33 cellular contexts compared by ENCODE assay signal in the genomic region with DNA sequence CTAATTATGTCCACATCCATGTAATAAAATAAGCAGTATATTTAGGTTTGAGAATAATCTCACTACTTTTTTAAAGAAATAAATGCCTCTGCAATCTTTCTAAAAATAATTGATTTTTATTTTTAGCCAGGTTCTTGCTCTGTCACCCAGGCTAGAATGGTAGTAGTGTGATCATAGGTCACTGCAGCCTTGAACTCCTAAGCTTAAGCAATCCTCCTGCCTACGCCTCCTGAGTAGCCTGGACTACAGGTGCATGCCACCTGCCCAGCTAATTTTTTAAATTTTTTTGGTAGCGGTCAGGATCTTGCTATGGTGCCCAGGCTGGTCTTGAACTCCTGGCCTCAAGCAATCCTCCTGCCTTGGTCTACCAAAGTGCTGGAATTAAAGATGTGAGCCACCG.
A peak's percentile ranks its signal among the peaks of the same experiment; 100 is the strongest.
DNase-seq lines count a peak whose midpoint lies in the region; ATAC-seq, FAIRE-seq and TF ChIP-seq lines count a peak whose summit lies in the region.
"Had no signal": no experiment of that assay in that cellular context is flagged by ENCODE, and none has a peak within 500 bp of the region (broad histone marks: within the 10 kb centered on the region; RNA-seq: fewer than 3 reads in every experiment).

No MANE protein-coding gene starts in this region.

- H3K9me3 ChIP-seq in liver (ENCODE audit: control insufficient read depth in 4 of 4, low read length in 3 of 4) (no peaks in the 10 kb centered on the region), HepG2 (ENCODE audit: low read length) (no peaks in the 10 kb centered on the region), right lobe of liver (no peaks in the 10 kb centered on the region)
- H3K9me3 ChIP-seq: A549; BE2C; BLaER1; BLaER1 treated with 17β-estradiol and CSF1 and Interleukin-3, amounts not matched to agents 10 nM and 100 nM; Caco-2 had no signal

- H3K4me2 ChIP-seq in HepG2 (ENCODE audit: low read depth, low read length), result no peak overlapping the region
- H3K4me2 ChIP-seq: A549; BLaER1; BLaER1 treated with 17β-estradiol and CSF1 and Interleukin-3, amounts not matched to agents 10 nM and 100 nM had no signal

- no TSS peak for BruUV-seq in HepG2 (replicated peaks; lab: Mats Ljungman, UMichigan)

- TF ChIP-seq RAD21 in liver (IDR thresholded peaks at IDR 0.05) (peak; percentile 18 to 21), HepG2 (CRISPR knock-in tag; IDR thresholded peaks at IDR 0.05) (no peak)

- H3K4me3 ChIP-seq in liver (ENCODE audit: low read depth in 1 of 3, low read length in 3 of 3), result no peak overlapping the region
- no peak overlapping the region for H3K4me3 ChIP-seq in HepG2 (replicated peaks in 1 of 3; ENCODE audit: insufficient read depth in 1 of 3, low read depth in 2 of 3, low read length in 3 of 3)
- no peak overlapping the region for H3K4me3 ChIP-seq in right lobe of liver
- H3K4me3 ChIP-seq: A549; BLaER1; BLaER1 treated with 17β-estradiol and CSF1 and Interleukin-3, amounts not matched to agents 10 nM and 100 nM had no signal

- H3K27ac ChIP-seq in liver (ENCODE audit: low read depth in 1 of 2, low read length in 2 of 2) (peak overlapping the region in 1 of 2 donors; percentile 7), HepG2 (ENCODE audit: extremely low read length, insufficient read depth, low read length) (no peak overlapping the region), right lobe of liver (peak overlapping the region in 1 of 3 donors; percentile 27)
- H3K27ac ChIP-seq: 22Rv1; A549; BLaER1; BLaER1 treated with 17β-estradiol and CSF1 and Interleukin-3, amounts not matched to agents 10 nM and 100 nM; C4-2B had no signal

- no peaks in the 10 kb centered on the region for H4K20me1 ChIP-seq in HepG2 (ENCODE audit: insufficient read depth, low read length)
- H4K20me1 ChIP-seq: BLaER1; BLaER1 treated with 17β-estradiol and CSF1 and Interleukin-3, amounts not matched to agents 10 nM and 100 nM had no signal

- H3K36me3 ChIP-seq in liver (ENCODE audit: control insufficient read depth in 4 of 4, insufficient read depth in 3 of 4, low read depth in 1 of 4, low read length in 3 of 4) (no peaks in the 10 kb centered on the region), HepG2 (replicated peaks in 1 of 2; ENCODE audit: control insufficient read depth in 1 of 2, insufficient read depth in 2 of 2, low read length in 2 of 2) (no peaks in the 10 kb centered on the region), right lobe of liver (no peaks in the 10 kb centered on the region)
- H3K36me3 ChIP-seq: BE2C; BLaER1; BLaER1 treated with 17β-estradiol and CSF1 and Interleukin-3, amounts not matched to agents 10 nM and 100 nM had no signal

- TF ChIP-seq EP300 in HepG2 (IDR thresholded peaks at IDR 0.05; ENCODE audit: low read depth in 2 of 2, low read length in 2 of 2) (no peak), HepG2 (CRISPR knock-in tag; IDR thresholded peaks at IDR 0.05; ENCODE audit: borderline replicate concordance) (no peak)

- in situ Hi-C loops in HepG2 (cut with HindIII; ENCODE audit: extremely low pct_ligation_motif_present, low pct_unique_long_range_greater_than_20kb), result no loop called here

- TF ChIP-seq CTCF in liver (IDR thresholded peaks at IDR 0.05; ENCODE audit: low read depth, low read length, missing input control), result no peak
- no peak for TF ChIP-seq CTCF in HepG2 (CRISPR knock-in tag; IDR thresholded peaks at IDR 0.05)
- no peak for TF ChIP-seq CTCF in right lobe of liver (IDR thresholded peaks at IDR 0.05)

- POLR2A ChIA-PET in HepG2 (lab: Yijun Ruan, JAX), result no interaction called here

- ATAC-seq in HepG2 (no peak), left lobe of liver (peak; percentile 85), right lobe of liver (peak; percentile 79 to 94 (median 88))
- ATAC-seq: A549; CD8-positive, alpha-beta T cell had no signal

- TF ChIP-seq POLR2A in HepG2 (IDR thresholded peaks at IDR 0.05; ENCODE audit: insufficient read depth in 1 of 2, low read depth in 2 of 2, low read length in 2 of 2), result no peak
- no peak for TF ChIP-seq POLR2A in right lobe of liver (IDR thresholded peaks at IDR 0.05)

- intact Hi-C loops in HepG2 (cut with micrococcal nuclease; ENCODE audit: unreplicated experiment), result no loop called here
- intact Hi-C loops in right lobe of liver (cut with DNase I), result no loop called here

- H2AFZ ChIP-seq in HepG2 (ENCODE audit: low read length), result no peak overlapping the region

- H3K79me2 ChIP-seq in HepG2 (ENCODE audit: insufficient read depth, low read length), result no peaks in the 10 kb centered on the region

- DNase-seq in HepG2 (ENCODE audit: low spot score) (no peak), left lobe of liver (ENCODE audit: low spot score) (peak; percentile 52), right lobe of liver (peak in 1 of 3 donors; percentile 49), GOT3 (lab: John Stamatoyannopoulos, UW) (no peak)
- no peak for DNase-seq in stimulated activated CD4-positive, alpha-beta T cell treated with anti-CD3 and anti-CD28 coated beads, Interleukin-4, amount 100 ng/mL, for 1 hour
- DNase-seq: 8988T; ACHN; AML-193; BE2C; C1 segment of cervical spinal cord; Caco-2; Calu3; CD4-positive, alpha-beta memory T cell; CD4-positive, alpha-beta T cell; CD4-positive, CD25-positive, alpha-beta regulatory T cell; CD8-positive, alpha-beta memory T cell; CD8-positive, alpha-beta T cell; COR-L47; DMS 273 treated with DMSO at 0.1 percent for 48 hours; DMS153; DMS53; DMS79; DMS79 treated with DMSO at 0.1 percent for 48 hours; DND-41; EL had no signal

- no peak for FAIRE-seq in HepG2 (lab: Jason Lieb, UNC)
- FAIRE-seq: A204.1, A549, D721Med had no signal

- no peaks in the 10 kb centered on the region for H3K27me3 ChIP-seq in liver (ENCODE audit: control insufficient read depth in 4 of 4, insufficient read depth in 4 of 4, low read length in 3 of 4)
- no peaks in the 10 kb centered on the region for H3K27me3 ChIP-seq in HepG2 (ENCODE audit: control insufficient read depth in 1 of 2, insufficient read depth in 2 of 2, low read length in 2 of 2)
- H3K27me3 ChIP-seq in right lobe of liver, result no peaks in the 10 kb centered on the region
- H3K27me3 ChIP-seq: BE2C; BLaER1; BLaER1 treated with 17β-estradiol and CSF1 and Interleukin-3, amounts not matched to agents 10 nM and 100 nM had no signal

- 72% methylated on average over 3 of the region's 3 CpGs for WGBS in liver
- WGBS in HepG2 (ENCODE audit: low lambda C conversion rate), result 93% methylated on average over 3 of the region's 3 CpGs
- 66% methylated on average over 3 of the region's 3 CpGs for WGBS in right lobe of liver (ENCODE audit: insufficient coverage, low coverage, low lambda C conversion rate, missing lambda C conversion rate)

- CTCF ChIA-PET in HepG2 (lab: Yijun Ruan, JAX; ENCODE audit: low intra/inter-chr PET ratio, low total read pairs), result no interaction called here

- H3K9ac ChIP-seq in liver (ENCODE audit: low read depth in 1 of 2, low read length in 2 of 2) (no peak overlapping the region), HepG2 (ENCODE audit: insufficient read depth, low read depth, low read length) (no peak overlapping the region)
- H3K9ac ChIP-seq: BLaER1; BLaER1 treated with 17β-estradiol and CSF1 and Interleukin-3, amounts not matched to agents 10 nM and 100 nM had no signal

- H3K4me1 ChIP-seq in liver (ENCODE audit: control insufficient read depth in 4 of 4, insufficient read depth in 4 of 4, low read length in 3 of 4), result peaks cover 2 to 21% (median 7%) of the 10 kb centered on the region in 4 donors
- peaks cover 22% of the 10 kb centered on the region for H3K4me1 ChIP-seq in HepG2 (ENCODE audit: insufficient read depth, low read length)
- H3K4me1 ChIP-seq in right lobe of liver, result peaks cover 0 to 24% (median 14%) of the 10 kb centered on the region in 4 donors
- H3K4me1 ChIP-seq: A549; BLaER1; BLaER1 treated with 17β-estradiol and CSF1 and Interleukin-3, amounts not matched to agents 10 nM and 100 nM; Caco-2 had no signal

TF ChIP-seq in liver, 16 proteins besides CTCF, POLR2A, EP300 and RAD21 (continues in another document):
- TF ChIP-seq EGR1 (IDR thresholded peaks at IDR 0.05; ENCODE audit: low read depth in 2 of 2), result no peak
- TF ChIP-seq, protein P1, sequence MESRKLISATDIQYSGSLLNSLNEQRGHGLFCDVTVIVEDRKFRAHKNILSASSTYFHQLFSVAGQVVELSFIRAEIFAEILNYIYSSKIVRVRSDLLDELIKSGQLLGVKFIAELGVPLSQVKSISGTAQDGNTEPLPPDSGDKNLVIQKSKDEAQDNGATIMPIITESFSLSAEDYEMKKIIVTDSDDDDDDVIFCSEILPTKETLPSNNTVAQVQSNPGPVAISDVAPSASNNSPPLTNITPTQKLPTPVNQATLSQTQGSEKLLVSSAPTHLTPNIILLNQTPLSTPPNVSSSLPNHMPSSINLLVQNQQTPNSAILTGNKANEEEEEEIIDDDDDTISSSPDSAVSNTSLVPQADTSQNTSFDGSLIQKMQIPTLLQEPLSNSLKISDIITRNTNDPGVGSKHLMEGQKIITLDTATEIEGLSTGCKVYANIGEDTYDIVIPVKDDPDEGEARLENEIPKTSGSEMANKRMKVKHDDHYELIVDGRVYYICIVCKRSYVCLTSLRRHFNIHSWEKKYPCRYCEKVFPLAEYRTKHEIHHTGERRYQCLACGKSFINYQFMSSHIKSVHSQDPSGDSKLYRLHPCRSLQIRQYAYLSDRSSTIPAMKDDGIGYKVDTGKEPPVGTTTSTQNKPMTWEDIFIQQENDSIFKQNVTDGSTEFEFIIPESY (IDR thresholded peaks at IDR 0.05), result no peak
- TF ChIP-seq YY1 (IDR thresholded peaks at IDR 0.05), result no peak
- TF ChIP-seq FOXA1 (IDR thresholded peaks at IDR 0.05), result no peak
- peak; percentile 47 to 55 for TF ChIP-seq HNF4A (conservative IDR thresholded peaks at IDR 0.05)

TF ChIP-seq in HepG2, 621 proteins besides CTCF, POLR2A, EP300 and RAD21 (continues in another document):
- TF ChIP-seq, protein P2, sequence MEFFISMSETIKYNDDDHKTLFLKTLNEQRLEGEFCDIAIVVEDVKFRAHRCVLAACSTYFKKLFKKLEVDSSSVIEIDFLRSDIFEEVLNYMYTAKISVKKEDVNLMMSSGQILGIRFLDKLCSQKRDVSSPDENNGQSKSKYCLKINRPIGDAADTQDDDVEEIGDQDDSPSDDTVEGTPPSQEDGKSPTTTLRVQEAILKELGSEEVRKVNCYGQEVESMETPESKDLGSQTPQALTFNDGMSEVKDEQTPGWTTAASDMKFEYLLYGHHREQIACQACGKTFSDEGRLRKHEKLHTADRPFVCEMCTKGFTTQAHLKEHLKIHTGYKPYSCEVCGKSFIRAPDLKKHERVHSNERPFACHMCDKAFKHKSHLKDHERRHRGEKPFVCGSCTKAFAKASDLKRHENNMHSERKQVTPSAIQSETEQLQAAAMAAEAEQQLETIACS (CRISPR knock-in tag; IDR thresholded peaks at IDR 0.05), result no peak
- TF ChIP-seq SPEN (CRISPR knock-in tag; IDR thresholded peaks at IDR 0.05; ENCODE audit: low read depth) (no peak), ZNF383 (CRISPR knock-in tag; IDR thresholded peaks at IDR 0.05; ENCODE audit: borderline replicate concordance) (no peak), XBP1 (CRISPR knock-in tag; IDR thresholded peaks at IDR 0.05) (no peak), LCORL (IDR thresholded peaks at IDR 0.05) (no peak), LCORL (CRISPR knock-in tag; IDR thresholded peaks at IDR 0.05) (no peak)
